ENCODE assay signal across 1 cellular context in the genomic region with DNA sequence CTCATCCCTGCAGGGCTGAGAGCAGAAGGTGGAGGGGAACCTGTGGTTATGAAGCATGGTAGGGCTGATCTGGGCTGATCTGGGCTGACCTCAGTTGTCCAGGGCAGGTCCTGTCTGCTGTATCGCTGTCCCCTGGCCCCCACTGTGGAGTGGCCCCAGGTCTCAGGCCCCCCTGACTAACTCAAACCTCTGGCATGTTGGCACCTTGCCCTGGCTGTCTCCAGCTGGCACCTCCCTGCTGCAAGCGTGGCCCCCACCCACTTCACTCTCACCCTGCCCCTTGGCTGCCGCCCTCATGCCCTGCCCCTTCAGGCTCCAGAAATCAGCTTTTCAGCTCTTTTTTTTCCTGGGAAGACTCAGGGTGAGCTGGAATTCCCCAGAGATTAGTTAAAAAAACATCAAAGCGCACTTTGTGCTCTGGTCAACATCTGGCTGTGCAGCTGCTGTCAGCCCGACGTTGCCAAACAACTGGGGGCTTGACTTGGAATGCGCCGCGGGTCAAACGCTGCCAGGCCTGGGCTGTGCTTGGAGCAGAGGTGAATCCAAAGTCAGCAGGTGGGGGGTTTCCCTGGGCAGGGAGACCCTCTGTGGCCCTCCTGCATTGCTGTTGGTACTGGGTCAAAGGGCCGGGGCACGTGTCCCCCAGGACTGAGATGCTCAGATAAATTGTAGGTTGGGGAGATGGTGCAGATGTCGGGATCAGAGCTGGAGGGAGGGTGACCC.
TF ChIP-seq lines count a peak whose summit lies in the region.

No MANE protein-coding gene starts in this region.

TF ChIP-seq in HepG2, 621 proteins besides CTCF, POLR2A, EP300 and RAD21 (continued from another document and continues in another):
- TF ChIP-seq, protein P1, sequence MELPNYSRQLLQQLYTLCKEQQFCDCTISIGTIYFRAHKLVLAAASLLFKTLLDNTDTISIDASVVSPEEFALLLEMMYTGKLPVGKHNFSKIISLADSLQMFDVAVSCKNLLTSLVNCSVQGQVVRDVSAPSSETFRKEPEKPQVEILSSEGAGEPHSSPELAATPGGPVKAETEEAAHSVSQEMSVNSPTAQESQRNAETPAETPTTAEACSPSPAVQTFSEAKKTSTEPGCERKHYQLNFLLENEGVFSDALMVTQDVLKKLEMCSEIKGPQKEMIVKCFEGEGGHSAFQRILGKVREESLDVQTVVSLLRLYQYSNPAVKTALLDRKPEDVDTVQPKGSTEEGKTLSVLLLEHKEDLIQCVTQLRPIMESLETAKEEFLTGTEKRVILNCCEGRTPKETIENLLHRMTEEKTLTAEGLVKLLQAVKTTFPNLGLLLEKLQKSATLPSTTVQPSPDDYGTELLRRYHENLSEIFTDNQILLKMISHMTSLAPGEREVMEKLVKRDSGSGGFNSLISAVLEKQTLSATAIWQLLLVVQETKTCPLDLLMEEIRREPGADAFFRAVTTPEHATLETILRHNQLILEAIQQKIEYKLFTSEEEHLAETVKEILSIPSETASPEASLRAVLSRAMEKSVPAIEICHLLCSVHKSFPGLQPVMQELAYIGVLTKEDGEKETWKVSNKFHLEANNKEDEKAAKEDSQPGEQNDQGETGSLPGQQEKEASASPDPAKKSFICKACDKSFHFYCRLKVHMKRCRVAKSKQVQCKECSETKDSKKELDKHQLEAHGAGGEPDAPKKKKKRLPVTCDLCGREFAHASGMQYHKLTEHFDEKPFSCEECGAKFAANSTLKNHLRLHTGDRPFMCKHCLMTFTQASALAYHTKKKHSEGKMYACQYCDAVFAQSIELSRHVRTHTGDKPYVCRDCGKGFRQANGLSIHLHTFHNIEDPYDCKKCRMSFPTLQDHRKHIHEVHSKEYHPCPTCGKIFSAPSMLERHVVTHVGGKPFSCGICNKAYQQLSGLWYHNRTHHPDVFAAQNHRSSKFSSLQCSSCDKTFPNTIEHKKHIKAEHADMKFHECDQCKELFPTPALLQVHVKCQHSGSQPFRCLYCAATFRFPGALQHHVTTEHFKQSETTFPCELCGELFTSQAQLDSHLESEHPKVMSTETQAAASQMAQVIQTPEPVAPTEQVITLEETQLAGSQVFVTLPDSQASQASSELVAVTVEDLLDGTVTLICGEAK (IDR thresholded peaks at IDR 0.05) = no peak
- TF ChIP-seq, protein P1 (CRISPR knock-in tag; IDR thresholded peaks at IDR 0.05) = peak; percentile 79; the same call in 1 of the 2 replicates
- no peak for TF ChIP-seq HNRNPLL (IDR thresholded peaks at IDR 0.05; ENCODE audit: low read depth, low read length, poor library complexity, severe bottlenecking)
- peak; percentile 56; the same call in 1 of the 2 replicates for TF ChIP-seq BRD4 (CRISPR knock-in tag; IDR thresholded peaks at IDR 0.05)
- no peak for TF ChIP-seq SIX1 (CRISPR knock-in tag; IDR thresholded peaks at IDR 0.05; ENCODE audit: borderline replicate concordance)
- TF ChIP-seq TBX3 (IDR thresholded peaks at IDR 0.05; ENCODE audit: borderline replicate concordance) = no peak
- no peak for TF ChIP-seq NKX3-1 (CRISPR knock-in tag; IDR thresholded peaks at IDR 0.05)
- peak; percentile 44; the same call in 1 of the 2 replicates for TF ChIP-seq GABPB1 (CRISPR knock-in tag; IDR thresholded peaks at IDR 0.05)
- TF ChIP-seq MED1 (CRISPR knock-in tag; IDR thresholded peaks at IDR 0.05) = peak; percentile 83
- TF ChIP-seq XBP1 (CRISPR knock-in tag; IDR thresholded peaks at IDR 0.05) = no peak
- no peak for TF ChIP-seq KLF13 (CRISPR knock-in tag; IDR thresholded peaks at IDR 0.05)
- no peak for TF ChIP-seq KLF6 (CRISPR knock-in tag; IDR thresholded peaks at IDR 0.05)
- TF ChIP-seq, protein P2, sequence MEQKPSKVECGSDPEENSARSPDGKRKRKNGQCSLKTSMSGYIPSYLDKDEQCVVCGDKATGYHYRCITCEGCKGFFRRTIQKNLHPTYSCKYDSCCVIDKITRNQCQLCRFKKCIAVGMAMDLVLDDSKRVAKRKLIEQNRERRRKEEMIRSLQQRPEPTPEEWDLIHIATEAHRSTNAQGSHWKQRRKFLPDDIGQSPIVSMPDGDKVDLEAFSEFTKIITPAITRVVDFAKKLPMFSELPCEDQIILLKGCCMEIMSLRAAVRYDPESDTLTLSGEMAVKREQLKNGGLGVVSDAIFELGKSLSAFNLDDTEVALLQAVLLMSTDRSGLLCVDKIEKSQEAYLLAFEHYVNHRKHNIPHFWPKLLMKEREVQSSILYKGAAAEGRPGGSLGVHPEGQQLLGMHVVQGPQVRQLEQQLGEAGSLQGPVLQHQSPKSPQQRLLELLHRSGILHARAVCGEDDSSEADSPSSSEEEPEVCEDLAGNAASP (CRISPR knock-in tag; IDR thresholded peaks at IDR 0.05; ENCODE audit: borderline replicate concordance) = peak; percentile 76
- TF ChIP-seq ZNF34 (CRISPR knock-in tag; IDR thresholded peaks at IDR 0.05; ENCODE audit: borderline replicate concordance) = 0 out of 2 replicates have a peak, but pooled peaks have one; percentile 77
- TF ChIP-seq SAP130 (CRISPR knock-in tag; IDR thresholded peaks at IDR 0.05; ENCODE audit: low read depth) = peak; percentile 64
- no peak; the same call in 1 of the 2 replicates for TF ChIP-seq FIP1L1 (IDR thresholded peaks at IDR 0.05; ENCODE audit: borderline replicate concordance, insufficient read depth, low read depth, low read length)
- TF ChIP-seq, protein P3, sequence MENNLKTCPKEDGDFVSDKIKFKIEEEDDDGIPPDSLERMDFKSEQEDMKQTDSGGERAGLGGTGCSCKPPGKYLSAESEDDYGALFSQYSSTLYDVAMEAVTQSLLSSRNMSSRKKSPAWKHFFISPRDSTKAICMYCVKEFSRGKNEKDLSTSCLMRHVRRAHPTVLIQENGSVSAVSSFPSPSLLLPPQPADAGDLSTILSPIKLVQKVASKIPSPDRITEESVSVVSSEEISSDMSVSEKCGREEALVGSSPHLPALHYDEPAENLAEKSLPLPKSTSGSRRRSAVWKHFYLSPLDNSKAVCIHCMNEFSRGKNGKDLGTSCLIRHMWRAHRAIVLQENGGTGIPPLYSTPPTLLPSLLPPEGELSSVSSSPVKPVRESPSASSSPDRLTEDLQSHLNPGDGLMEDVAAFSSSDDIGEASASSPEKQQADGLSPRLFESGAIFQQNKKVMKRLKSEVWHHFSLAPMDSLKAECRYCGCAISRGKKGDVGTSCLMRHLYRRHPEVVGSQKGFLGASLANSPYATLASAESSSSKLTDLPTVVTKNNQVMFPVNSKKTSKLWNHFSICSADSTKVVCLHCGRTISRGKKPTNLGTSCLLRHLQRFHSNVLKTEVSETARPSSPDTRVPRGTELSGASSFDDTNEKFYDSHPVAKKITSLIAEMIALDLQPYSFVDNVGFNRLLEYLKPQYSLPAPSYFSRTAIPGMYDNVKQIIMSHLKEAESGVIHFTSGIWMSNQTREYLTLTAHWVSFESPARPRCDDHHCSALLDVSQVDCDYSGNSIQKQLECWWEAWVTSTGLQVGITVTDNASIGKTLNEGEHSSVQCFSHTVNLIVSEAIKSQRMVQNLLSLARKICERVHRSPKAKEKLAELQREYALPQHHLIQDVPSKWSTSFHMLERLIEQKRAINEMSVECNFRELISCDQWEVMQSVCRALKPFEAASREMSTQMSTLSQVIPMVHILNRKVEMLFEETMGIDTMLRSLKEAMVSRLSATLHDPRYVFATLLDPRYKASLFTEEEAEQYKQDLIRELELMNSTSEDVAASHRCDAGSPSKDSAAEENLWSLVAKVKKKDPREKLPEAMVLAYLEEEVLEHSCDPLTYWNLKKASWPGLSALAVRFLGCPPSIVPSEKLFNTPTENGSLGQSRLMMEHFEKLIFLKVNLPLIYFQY (CRISPR knock-in tag; IDR thresholded peaks at IDR 0.05; ENCODE audit: borderline replicate concordance) = peak; percentile 59; the same call in 1 of the 2 replicates
- no peak for TF ChIP-seq EEA1 (CRISPR knock-in tag; IDR thresholded peaks at IDR 0.05; ENCODE audit: borderline replicate concordance)
- TF ChIP-seq MZF1 (CRISPR knock-in tag; IDR thresholded peaks at IDR 0.05; ENCODE audit: borderline replicate concordance) = no peak
- TF ChIP-seq NCOR1 (IDR thresholded peaks at IDR 0.05; ENCODE audit: borderline replicate concordance, low read length) = peak; percentile 90
- TF ChIP-seq SOX6 (IDR thresholded peaks at IDR 0.05) = no peak
- TF ChIP-seq SOX6 (CRISPR knock-in tag; IDR thresholded peaks at IDR 0.05) = peak; percentile 79
- TF ChIP-seq, protein P4, sequence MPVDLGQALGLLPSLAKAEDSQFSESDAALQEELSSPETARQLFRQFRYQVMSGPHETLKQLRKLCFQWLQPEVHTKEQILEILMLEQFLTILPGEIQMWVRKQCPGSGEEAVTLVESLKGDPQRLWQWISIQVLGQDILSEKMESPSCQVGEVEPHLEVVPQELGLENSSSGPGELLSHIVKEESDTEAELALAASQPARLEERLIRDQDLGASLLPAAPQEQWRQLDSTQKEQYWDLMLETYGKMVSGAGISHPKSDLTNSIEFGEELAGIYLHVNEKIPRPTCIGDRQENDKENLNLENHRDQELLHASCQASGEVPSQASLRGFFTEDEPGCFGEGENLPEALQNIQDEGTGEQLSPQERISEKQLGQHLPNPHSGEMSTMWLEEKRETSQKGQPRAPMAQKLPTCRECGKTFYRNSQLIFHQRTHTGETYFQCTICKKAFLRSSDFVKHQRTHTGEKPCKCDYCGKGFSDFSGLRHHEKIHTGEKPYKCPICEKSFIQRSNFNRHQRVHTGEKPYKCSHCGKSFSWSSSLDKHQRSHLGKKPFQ (CRISPR knock-in tag; IDR thresholded peaks at IDR 0.05; ENCODE audit: insufficient replicate concordance) = no peak
- TF ChIP-seq, protein P5, sequence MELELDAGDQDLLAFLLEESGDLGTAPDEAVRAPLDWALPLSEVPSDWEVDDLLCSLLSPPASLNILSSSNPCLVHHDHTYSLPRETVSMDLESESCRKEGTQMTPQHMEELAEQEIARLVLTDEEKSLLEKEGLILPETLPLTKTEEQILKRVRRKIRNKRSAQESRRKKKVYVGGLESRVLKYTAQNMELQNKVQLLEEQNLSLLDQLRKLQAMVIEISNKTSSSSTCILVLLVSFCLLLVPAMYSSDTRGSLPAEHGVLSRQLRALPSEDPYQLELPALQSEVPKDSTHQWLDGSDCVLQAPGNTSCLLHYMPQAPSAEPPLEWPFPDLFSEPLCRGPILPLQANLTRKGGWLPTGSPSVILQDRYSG (CRISPR knock-in tag; IDR thresholded peaks at IDR 0.05) = no peak
- no peak for TF ChIP-seq MBD4 (IDR thresholded peaks at IDR 0.05; ENCODE audit: borderline replicate concordance, low read length)
- no peak for TF ChIP-seq ZNF737 (CRISPR knock-in tag; IDR thresholded peaks at IDR 0.05; ENCODE audit: borderline replicate concordance)
- TF ChIP-seq, protein P6, sequence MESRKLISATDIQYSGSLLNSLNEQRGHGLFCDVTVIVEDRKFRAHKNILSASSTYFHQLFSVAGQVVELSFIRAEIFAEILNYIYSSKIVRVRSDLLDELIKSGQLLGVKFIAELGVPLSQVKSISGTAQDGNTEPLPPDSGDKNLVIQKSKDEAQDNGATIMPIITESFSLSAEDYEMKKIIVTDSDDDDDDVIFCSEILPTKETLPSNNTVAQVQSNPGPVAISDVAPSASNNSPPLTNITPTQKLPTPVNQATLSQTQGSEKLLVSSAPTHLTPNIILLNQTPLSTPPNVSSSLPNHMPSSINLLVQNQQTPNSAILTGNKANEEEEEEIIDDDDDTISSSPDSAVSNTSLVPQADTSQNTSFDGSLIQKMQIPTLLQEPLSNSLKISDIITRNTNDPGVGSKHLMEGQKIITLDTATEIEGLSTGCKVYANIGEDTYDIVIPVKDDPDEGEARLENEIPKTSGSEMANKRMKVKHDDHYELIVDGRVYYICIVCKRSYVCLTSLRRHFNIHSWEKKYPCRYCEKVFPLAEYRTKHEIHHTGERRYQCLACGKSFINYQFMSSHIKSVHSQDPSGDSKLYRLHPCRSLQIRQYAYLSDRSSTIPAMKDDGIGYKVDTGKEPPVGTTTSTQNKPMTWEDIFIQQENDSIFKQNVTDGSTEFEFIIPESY (CRISPR knock-in tag; IDR thresholded peaks at IDR 0.05) = 0 out of 2 replicates have a peak, but pooled peaks have one; percentile 19
- TF ChIP-seq ZKSCAN8 (CRISPR knock-in tag; IDR thresholded peaks at IDR 0.05; ENCODE audit: borderline replicate concordance) = 0 out of 2 replicates have a peak, but pooled peaks have one; percentile 40
- TF ChIP-seq, protein P7, sequence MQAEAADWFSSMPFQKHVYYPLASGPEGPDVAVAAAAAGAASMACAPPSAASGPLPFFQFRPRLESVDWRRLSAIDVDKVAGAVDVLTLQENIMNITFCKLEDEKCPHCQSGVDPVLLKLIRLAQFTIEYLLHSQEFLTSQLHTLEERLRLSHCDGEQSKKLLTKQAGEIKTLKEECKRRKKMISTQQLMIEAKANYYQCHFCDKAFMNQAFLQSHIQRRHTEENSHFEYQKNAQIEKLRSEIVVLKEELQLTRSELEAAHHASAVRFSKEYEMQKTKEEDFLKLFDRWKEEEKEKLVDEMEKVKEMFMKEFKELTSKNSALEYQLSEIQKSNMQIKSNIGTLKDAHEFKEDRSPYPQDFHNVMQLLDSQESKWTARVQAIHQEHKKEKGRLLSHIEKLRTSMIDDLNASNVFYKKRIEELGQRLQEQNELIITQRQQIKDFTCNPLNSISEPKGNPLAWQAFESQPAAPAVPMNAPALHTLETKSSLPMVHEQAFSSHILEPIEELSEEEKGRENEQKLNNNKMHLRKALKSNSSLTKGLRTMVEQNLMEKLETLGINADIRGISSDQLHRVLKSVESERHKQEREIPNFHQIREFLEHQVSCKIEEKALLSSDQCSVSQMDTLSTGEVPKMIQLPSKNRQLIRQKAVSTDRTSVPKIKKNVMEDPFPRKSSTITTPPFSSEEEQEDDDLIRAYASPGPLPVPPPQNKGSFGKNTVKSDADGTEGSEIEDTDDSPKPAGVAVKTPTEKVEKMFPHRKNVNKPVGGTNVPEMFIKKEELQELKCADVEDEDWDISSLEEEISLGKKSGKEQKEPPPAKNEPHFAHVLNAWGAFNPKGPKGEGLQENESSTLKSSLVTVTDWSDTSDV (CRISPR knock-in tag; IDR thresholded peaks at IDR 0.05) = 0 out of 2 replicates have a peak, but pooled peaks have one; percentile 26
- TF ChIP-seq SCMH1 (CRISPR knock-in tag; IDR thresholded peaks at IDR 0.05; ENCODE audit: borderline replicate concordance) = no peak
